26 cellular contexts compared by ENCODE assay signal in genomic region chr2:23588788-23589187, GRCh38.
DNase-seq lines count a peak whose midpoint lies in the region; ATAC-seq and TF ChIP-seq lines count a peak whose summit lies in the region.
"Had no signal": no experiment of that assay in that cellular context is flagged by ENCODE, and none has a peak within 500 bp of the region (broad histone marks: within the 10 kb centered on the region; RNA-seq: fewer than 3 reads in every experiment).

No MANE protein-coding gene starts in this region.

- H3K4me3 ChIP-seq in psoas muscle = no peak overlapping the region
- no peak overlapping the region for H3K4me3 ChIP-seq in tibial nerve
- H3K4me3 ChIP-seq: breast epithelium, colonic mucosa, MG63 had no signal

- H3K27me3 ChIP-seq in psoas muscle (ENCODE audit: insufficient read depth in 3 of 3, low read length in 2 of 3) (no peaks in the 10 kb centered on the region), tibial nerve (no peaks in the 10 kb centered on the region)
- H3K27me3 ChIP-seq: breast epithelium, colonic mucosa, MG63 had no signal

- H3K27ac ChIP-seq in psoas muscle (peak overlapping the region; percentile 75), tibial nerve (peak overlapping the region; percentile 3 to 85 (median 48))
- H3K27ac ChIP-seq: C4-2B, colonic mucosa had no signal

- no peak for TF ChIP-seq EP300 in tibial nerve (IDR thresholded peaks at IDR 0.05)

- no peaks in the 10 kb centered on the region for H3K36me3 Mint-ChIP-seq in glutamatergic neuron (ENCODE audit: unreplicated experiment)

- TF ChIP-seq CTCF in glutamatergic neuron (IDR thresholded peaks at IDR 0.05; ENCODE audit: partially characterized antibody, unreplicated experiment) (peak; percentile 45), psoas muscle (IDR thresholded peaks at IDR 0.05) (no peak), tibial nerve (IDR thresholded peaks at IDR 0.05) (no peak)

- TF ChIP-seq POLR2A in tibial nerve (IDR thresholded peaks at IDR 0.05) = no peak

- peaks cover 54% of the 10 kb centered on the region for H3K4me1 Mint-ChIP-seq in glutamatergic neuron (ENCODE audit: low read depth, unreplicated experiment)

- DNase-seq in amniotic epithelial cell (ENCODE audit: low read depth) (peak; percentile 53), glutamatergic neuron (no peak), psoas muscle (no peak), tibial nerve (ENCODE audit: low spot score in 2 of 2) (peak in 1 of 2 donors; percentile 27), epidermal melanocyte (ENCODE audit: insufficient read length, low spot score) (no peak), C1 segment of cervical spinal cord (lab: John Stamatoyannopoulos, UW) (no peak), EL (no peak)
- DNase-seq: activated CD4-positive, alpha-beta T cell treated with anti-CD3 and anti-CD28 coated beads, Interleukin-2, amount 50 U/mL, for 4 hours; activated naive CD4-positive, alpha-beta T cell treated with Interleukin-2 at 50 U/mL for 16 hours; activated T-cell treated with anti-CD3 and anti-CD28 coated beads, Interleukin-2, amount 50 U/mL, for 72 hours; amniotic stem cell; Caco-2; colonic mucosa; DMS79 treated with DMSO at 0.1 percent for 48 hours; effector CD8-positive, alpha-beta T cell; foreskin fibroblast; KG1; MG63; NCI-H774; right cardiac atrium; stimulated activated CD4-positive, alpha-beta T cell treated with anti-CD3 and anti-CD28 coated beads, Interleukin-15, amount 100 ng/mL, for 24 hours; stimulated activated naive CD4-positive, alpha-beta T cell treated with Interleukin-2 at 50 U/mL for 16 hours; T-helper 1 cell had no signal

- intact Hi-C loops in psoas muscle (cut with DNase I) = loop anchor here in 1 of 2 donors (10.0 kb wide), 1 partner anchor 164 kb away; no protein-coding TSS in a partner anchor

- H3K9me3 ChIP-seq in psoas muscle (no peaks in the 10 kb centered on the region), tibial nerve (no peaks in the 10 kb centered on the region)
- H3K9me3 ChIP-seq: breast epithelium, Caco-2, colonic mucosa, MG63 had no signal

- peaks cover 11% of the 10 kb centered on the region for H3K27me3 Mint-ChIP-seq in glutamatergic neuron (ENCODE audit: unreplicated experiment)

- H3K27ac Mint-ChIP-seq in glutamatergic neuron (ENCODE audit: unreplicated experiment) = peak overlapping the region; percentile 68
- H3K27ac Mint-ChIP-seq: activated T-cell treated with anti-CD3 and anti-CD28 coated beads, Interleukin-2, amount 50 U/mL, for 72 hours; memory B cell had no signal

- ATAC-seq in psoas muscle = peak in 1 of 4 donors; percentile 16
- ATAC-seq: activated T-cell treated with anti-CD3 and anti-CD28 coated beads, Interleukin-2, amount 50 U/mL, for 72 hours had no signal

- peak overlapping the region; percentile 18 for H3K4me3 Mint-ChIP-seq in glutamatergic neuron (ENCODE audit: unreplicated experiment)
- H3K4me3 Mint-ChIP-seq: activated T-cell treated with anti-CD3 and anti-CD28 coated beads, Interleukin-2, amount 50 U/mL, for 72 hours; memory B cell had no signal

- H3K9me3 Mint-ChIP-seq in glutamatergic neuron (ENCODE audit: unreplicated experiment) = peaks cover 15% of the 10 kb centered on the region
- H3K9me3 Mint-ChIP-seq: activated T-cell treated with anti-CD3 and anti-CD28 coated beads, Interleukin-2, amount 50 U/mL, for 72 hours; memory B cell had no signal

- 83 to 91% (median 91%) methylated on average over 16 of the region's 16 CpGs for WGBS in psoas muscle, 3 donors
- WGBS in tibial nerve, 2 donors = 74 to 79% methylated on average over 16 of the region's 16 CpGs

- H3K4me1 ChIP-seq in psoas muscle (peaks cover 41% of the 10 kb centered on the region), tibial nerve (peaks cover 0 to 93% (median 38%) of the 10 kb centered on the region in 4 donors)
- H3K4me1 ChIP-seq: breast epithelium, Caco-2, colonic mucosa had no signal

- no peaks in the 10 kb centered on the region for H3K36me3 ChIP-seq in psoas muscle (ENCODE audit: insufficient read depth in 1 of 2, low read depth in 1 of 2)
- no peaks in the 10 kb centered on the region for H3K36me3 ChIP-seq in tibial nerve
- H3K36me3 ChIP-seq: breast epithelium, colonic mucosa, MG63 had no signal
